13 cellular contexts compared by ENCODE assay signal in the genomic region with DNA sequence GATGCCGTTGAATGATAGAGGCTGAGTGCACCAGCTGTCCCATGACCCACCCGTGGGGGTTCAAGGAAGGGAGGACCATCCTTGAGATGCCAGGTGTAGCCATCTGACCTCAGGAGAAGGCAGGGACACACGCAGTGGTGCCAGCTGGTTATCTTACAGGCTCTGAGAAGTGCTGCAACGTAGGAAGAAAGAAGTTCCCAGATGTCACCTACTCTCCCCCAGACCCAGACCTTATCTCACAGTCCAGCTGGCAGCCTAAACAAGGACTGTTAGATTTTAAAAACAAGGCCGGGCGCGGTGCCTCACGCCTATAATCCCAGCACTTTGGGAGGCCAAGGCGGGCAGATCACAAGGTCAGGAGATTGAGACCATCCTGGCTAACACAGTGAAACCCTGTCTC.
DNase-seq lines count a peak whose midpoint lies in the region; ATAC-seq lines count a peak whose summit lies in the region.
"Had no signal": no experiment of that assay in that cellular context is flagged by ENCODE, and none has a peak within 500 bp of the region (broad histone marks: within the 10 kb centered on the region; RNA-seq: fewer than 3 reads in every experiment).

No MANE protein-coding gene starts in this region.

- H4K8ac ChIP-seq in trophoblast cell (ENCODE audit: low read depth, low read length), result no peak overlapping the region

- H3K9me3 ChIP-seq in Karpas-422 (ENCODE audit: low read length), result no peaks in the 10 kb centered on the region
- H3K9me3 ChIP-seq in trophoblast cell (ENCODE audit: insufficient read depth, low read depth, low read length), result peaks cover 13% of the 10 kb centered on the region

- no peak overlapping the region for H4K12ac ChIP-seq in trophoblast cell (ENCODE audit: low read depth, low read length)

- no peak overlapping the region for H3K4me3 ChIP-seq in Karpas-422 (ENCODE audit: low read length)
- peak overlapping the region; percentile 7 for H3K4me3 ChIP-seq in trophoblast cell (ENCODE audit: low read depth, low read length)

- H2BK12ac ChIP-seq in trophoblast cell (ENCODE audit: low read length), result no peak overlapping the region

- peaks cover 54% of the 10 kb centered on the region for H3K4me1 ChIP-seq in Karpas-422 (ENCODE audit: low read length)
- no peaks in the 10 kb centered on the region for H3K4me1 ChIP-seq in trophoblast cell (ENCODE audit: control insufficient read depth in 1 of 2, insufficient read depth in 2 of 2, low read length in 2 of 2)

- DNase-seq in CMK (ENCODE audit: low read depth) (peak; percentile 7), Karpas-422 (no peak), OCI-M1 (lab: John Stamatoyannopoulos, UW) (peak; percentile 18), trophoblast cell (no peak), NCI-H510A (lab: John Stamatoyannopoulos, UW) (no peak), NCI-H2196 (lab: John Stamatoyannopoulos, UW; ENCODE audit: unreplicated experiment) (no peak)
- DNase-seq: ACHN; C1 segment of cervical spinal cord; CD4-positive, alpha-beta T cell; HCEC 1CT; HFFc6 had no signal

- no peaks in the 10 kb centered on the region for H4K20me1 ChIP-seq in Karpas-422 (ENCODE audit: insufficient read depth, low read depth, low read length)

- no peak overlapping the region for H2BK120ac ChIP-seq in trophoblast cell (ENCODE audit: insufficient read depth, low read length, poor library complexity)

- H2AFZ ChIP-seq in Karpas-422 (ENCODE audit: low read length) (no peak overlapping the region), trophoblast cell (ENCODE audit: insufficient read depth, low read length, poor library complexity) (no peak overlapping the region)

- H2AK5ac ChIP-seq in trophoblast cell (ENCODE audit: low read length), result no peak overlapping the region

- no peak overlapping the region for H3K18ac ChIP-seq in trophoblast cell (ENCODE audit: low read length)

- no peaks in the 10 kb centered on the region for H3K9me2 ChIP-seq in Karpas-422 (replicated peaks; ENCODE audit: insufficient read depth, low read length)

- H3K9ac ChIP-seq in Karpas-422 (ENCODE audit: low read length), result peak overlapping the region; percentile 19; the same call in 1 of the 2 replicates
- no peak overlapping the region for H3K9ac ChIP-seq in trophoblast cell (ENCODE audit: low read length)

- no peak overlapping the region for H3K14ac ChIP-seq in trophoblast cell (ENCODE audit: low read length)

- no peak overlapping the region for H3K23ac ChIP-seq in trophoblast cell (ENCODE audit: low read length)

- H3K27ac ChIP-seq in Karpas-422 (ENCODE audit: low read length), result peak overlapping the region; percentile 99
- H3K27ac ChIP-seq in trophoblast cell (ENCODE audit: low read depth, low read length), result no peak overlapping the region

- H3K27me3 ChIP-seq in Karpas-422 (ENCODE audit: low read length), result no peaks in the 10 kb centered on the region
- H3K27me3 ChIP-seq in trophoblast cell (ENCODE audit: insufficient read depth, low read length), result no peaks in the 10 kb centered on the region

- H2BK5ac ChIP-seq in trophoblast cell (ENCODE audit: low read depth, low read length, poor library complexity), result no peak overlapping the region

- no CpG with 5 or more reads among the region's 9 CpGs for WGBS in trophoblast cell (ENCODE audit: extremely low coverage, insufficient coverage, insufficient read length)

- H3K36me3 ChIP-seq in Karpas-422 (ENCODE audit: insufficient read depth, low read length), result no peaks in the 10 kb centered on the region
- H3K36me3 ChIP-seq in trophoblast cell (ENCODE audit: control insufficient read depth in 1 of 2, insufficient read depth in 2 of 2, low read length in 2 of 2), result no peaks in the 10 kb centered on the region

- H3K4me2 ChIP-seq in Karpas-422 (ENCODE audit: low read depth, low read length, poor library complexity, severe bottlenecking) (no peak overlapping the region), trophoblast cell (ENCODE audit: low read length) (no peak overlapping the region)

- no peak for ATAC-seq in GM18517 (IDR thresholded peaks at IDR 0.05; ENCODE audit: unreplicated experiment)
- ATAC-seq: HepG2 had no signal

- H3K79me2 ChIP-seq in Karpas-422 (ENCODE audit: low read length) (no peaks in the 10 kb centered on the region), trophoblast cell (ENCODE audit: control insufficient read depth, insufficient read depth, low read length, poor library complexity) (no peaks in the 10 kb centered on the region)

- no peaks in the 10 kb centered on the region for H3K79me1 ChIP-seq in trophoblast cell (ENCODE audit: low read length)

- H3K4ac ChIP-seq in trophoblast cell (ENCODE audit: low read depth, low read length), result no peak overlapping the region

- H4K91ac ChIP-seq in trophoblast cell (ENCODE audit: low read depth, low read length), result no peak overlapping the region

Comparison
In these comparisons a context has a peak if more than half of its experiments do, and no peak if none do; other contexts are left out.
1. DNase-seq: peak in CMK (single experiment) and OCI-M1 (single experiment); none in Karpas-422 (single experiment), trophoblast cell (0 of 2), NCI-H510A (single experiment) and NCI-H2196 (single experiment).